Comparison of ENCODE assay signal across 12 cellular contexts in genomic region chr12:77893918-77894317, GRCh38.
DNase-seq lines count a peak whose midpoint lies in the region; ATAC-seq and TF ChIP-seq lines count a peak whose summit lies in the region.
"Had no signal": no experiment of that assay in that cellular context is flagged by ENCODE, and none has a peak within 500 bp of the region (broad histone marks: within the 10 kb centered on the region; RNA-seq: fewer than 3 reads in every experiment).

No MANE protein-coding gene starts in this region.

- H3K27me3 ChIP-seq in PC-9 (ENCODE audit: insufficient read depth, low read depth) = no peaks in the 10 kb centered on the region
- H3K27me3 ChIP-seq: neural progenitor cell had no signal

- H3K9me2 ChIP-seq in PC-9 (ENCODE audit: insufficient read depth) = no peaks in the 10 kb centered on the region

- TF ChIP-seq CTCF in PC-9 (conservative IDR thresholded peaks at IDR 0.05) = no peak
- TF ChIP-seq CTCF in epithelial cell of esophagus (IDR thresholded peaks at IDR 0.05; ENCODE audit: insufficient read depth, low read depth, low read length, missing control alignments) = no peak

- no peaks in the 10 kb centered on the region for H3K9me3 ChIP-seq in PC-9 (ENCODE audit: insufficient read depth, low read depth)

- POLR2A ChIA-PET in PC-9 (lab: Charles Lee; ENCODE audit: unreplicated experiment) = no interaction called here

- no peaks in the 10 kb centered on the region for H3F3A ChIP-seq in PC-9 (ENCODE audit: insufficient read depth, low read depth)

- no TSS peak for BruUV-seq in PC-9 (replicated peaks; lab: Mats Ljungman, UMichigan)

- ATAC-seq in GM19023 (IDR thresholded peaks at IDR 0.05; ENCODE audit: unreplicated experiment) = no peak
- ATAC-seq in GM19324 (IDR thresholded peaks at IDR 0.05; ENCODE audit: low FRiP score, unreplicated experiment) = no peak

- CTCF ChIA-PET in PC-9 (lab: Charles Lee) = no interaction called here

- 0 out of 2 replicates have a peak overlapping the region, but pooled peaks have one; percentile 33 for H2AFZ ChIP-seq in PC-9
- H2AFZ ChIP-seq: neural progenitor cell had no signal

- no peaks in the 10 kb centered on the region for H3K79me2 ChIP-seq in PC-9 (ENCODE audit: low read depth)

- intact Hi-C loops in PC-9 (cut with micrococcal nuclease; ENCODE audit: unreplicated experiment) = loop anchor here (2.0 kb wide), 1 partner anchor 45 kb away; no protein-coding TSS in a partner anchor

- H3K4me2 ChIP-seq in PC-9 = no peak overlapping the region
- H3K4me2 ChIP-seq: neural progenitor cell had no signal

- DNase-seq in HCEC 1CT (peak; percentile 7), PC-9 (peak in 1 of 2 experiments; percentile 36), epithelial cell of esophagus (ENCODE audit: low read depth) (peak; percentile 25), non-pigmented ciliary epithelial cell (ENCODE audit: low read depth) (peak; percentile 20), cerebellar nuclear complex (lab: John Stamatoyannopoulos, UW) (no peak)
- DNase-seq in stimulated activated naive CD4-positive, alpha-beta T cell (lab: John Stamatoyannopoulos, UW) = no peak
- DNase-seq: activated CD4-positive, alpha-beta T cell treated with anti-CD3 and anti-CD28 coated beads, Interleukin-2, amount 50 U/mL, for 4 hours; stimulated activated CD4-positive, alpha-beta T cell treated with anti-CD3 and anti-CD28 coated beads, Interleukin-4, amount 100 ng/mL, for 1 hour had no signal

- H3K4me3 ChIP-seq in PC-9 (no peak overlapping the region), epithelial cell of esophagus (ENCODE audit: low read length) (no peak overlapping the region)
- H3K4me3 ChIP-seq: neural progenitor cell, SK-N-MC had no signal

- H4K20me1 ChIP-seq in PC-9 (ENCODE audit: insufficient read depth) = no peaks in the 10 kb centered on the region

- H3K27ac ChIP-seq in PC-9 = no peak overlapping the region
- H3K27ac ChIP-seq: neural progenitor cell, SK-N-MC had no signal

- peaks cover 10% of the 10 kb centered on the region for H3K4me1 ChIP-seq in PC-9 (replicated peaks; ENCODE audit: insufficient read depth)
- H3K4me1 ChIP-seq: neural progenitor cell had no signal

- no peaks in the 10 kb centered on the region for H3K36me3 ChIP-seq in PC-9 (ENCODE audit: low read depth)
- H3K36me3 ChIP-seq: neural progenitor cell had no signal

Comparison
In these comparisons a context has a peak if more than half of its experiments do, and no peak if none do; other contexts are left out.
1. DNase-seq: peak in HCEC 1CT (single experiment), epithelial cell of esophagus (single experiment) and non-pigmented ciliary epithelial cell (single experiment); none in stimulated activated naive CD4-positive, alpha-beta T cell (0 of 6) and cerebellar nuclear complex (0 of 2).